In the genomic region with DNA sequence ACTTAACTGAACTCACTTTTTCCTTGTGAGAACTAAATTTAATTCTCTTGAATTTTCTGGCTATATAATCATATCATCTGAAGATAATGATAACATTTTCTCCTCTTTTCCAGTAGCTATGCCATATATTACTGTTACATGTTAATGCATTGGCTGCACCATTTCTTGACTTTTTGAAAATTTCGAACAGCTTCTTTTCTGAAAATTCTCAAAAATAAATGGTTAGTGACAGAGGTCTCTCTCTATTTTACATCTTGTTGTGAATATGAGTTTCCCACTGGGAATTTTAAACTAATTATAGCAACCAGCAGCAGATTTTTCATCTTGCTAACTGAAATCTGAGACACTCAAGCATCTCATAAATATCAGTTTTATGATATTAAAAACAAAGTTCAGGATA, we compare ENCODE assay signal across 1 cellular context.
TF ChIP-seq lines count a peak whose summit lies in the region.

No MANE protein-coding gene starts in this region.

TF ChIP-seq in SK-N-SH, 30 proteins besides CTCF, POLR2A, EP300 and RAD21 (continued from another document):
- TF ChIP-seq USF1 (IDR thresholded peaks at IDR 0.05; ENCODE audit: borderline replicate concordance, low read depth) = no peak
TF ChIP-seq in SK-N-SH: peak in this region for 0.
